Comparison of ENCODE assay signal across 12 cellular contexts in the genomic region with DNA sequence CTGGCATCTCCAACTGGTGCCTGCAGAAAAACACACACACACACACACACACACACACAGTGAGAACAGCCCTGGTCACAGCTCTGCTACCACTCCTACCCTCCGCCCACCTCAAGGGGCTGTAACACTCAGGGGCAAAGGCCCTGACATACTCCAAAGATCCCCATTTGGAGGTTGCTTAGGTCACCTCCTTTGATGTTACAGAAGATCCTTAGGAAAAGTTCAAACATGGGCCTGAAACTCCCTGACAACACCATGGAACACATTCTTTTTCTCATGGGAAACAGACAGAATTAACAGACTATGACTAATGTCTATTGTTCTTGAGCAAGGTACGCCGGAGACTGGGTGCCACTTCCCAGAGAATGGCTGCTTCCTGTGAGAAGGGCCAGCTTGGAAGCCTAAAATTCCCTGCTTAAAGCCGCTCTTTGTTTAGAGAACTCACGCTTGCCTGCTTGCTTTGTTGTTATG. TPM values are rescaled to one million over a fixed set of nuclear protein-coding genes. Genes with fewer than 3 reads are reported as not detected.
A peak's percentile ranks its signal among the peaks of the same experiment; 100 is the strongest.
DNase-seq lines count a peak whose midpoint lies in the region; ATAC-seq, FAIRE-seq and TF ChIP-seq lines count a peak whose summit lies in the region.
"Had no signal": no experiment of that assay in that cellular context is flagged by ENCODE, and none has a peak within 500 bp of the region (broad histone marks: within the 10 kb centered on the region; RNA-seq: fewer than 3 reads in every experiment).

No MANE protein-coding gene starts in this region.

- H4K91ac ChIP-seq in H1 (replicated peaks; ENCODE audit: insufficient read length, low read length): no peak overlapping the region

- no peak overlapping the region for H2BK20ac ChIP-seq in H1 (ENCODE audit: low read length)

- intact Hi-C loops in right lobe of liver (cut with DNase I) (no loop called here), thyroid gland (cut with DNase I) (no loop called here)

- H2BK12ac ChIP-seq in H1 (ENCODE audit: low read depth, low read length): 0 out of 2 replicates have a peak overlapping the region, but pooled peaks have one; percentile 20

- H3K4ac ChIP-seq in H1 (replicated peaks; ENCODE audit: insufficient read length, low read depth, low read length): no peak overlapping the region

- H3K4me2 ChIP-seq in H1 (ENCODE audit: insufficient read depth in 1 of 2, low read depth in 2 of 2, low read length in 2 of 2): no peak overlapping the region

- H3K79me2 ChIP-seq in H1 (ENCODE audit: control insufficient read depth in 1 of 2, insufficient read depth in 2 of 2, low read length in 2 of 2): no peaks in the 10 kb centered on the region

- H3K36me3 ChIP-seq in H1 (ENCODE audit: control insufficient read depth in 2 of 4, insufficient read depth in 4 of 4, low read length in 3 of 4) (peaks cover 0 to 15% (median 5%) of the 10 kb centered on the region in 4 experiments; a peak in 5 of 8 replicates), right lobe of liver (peaks cover 0 to 4% (median 0%) of the 10 kb centered on the region in 4 donors), thyroid gland (no peaks in the 10 kb centered on the region)
- H3K36me3 ChIP-seq: ovary had no signal

- H3K23ac ChIP-seq in H1 (ENCODE audit: insufficient read length): no peak overlapping the region

- CTCF ChIA-PET in H1 (lab: Charles Lee; ENCODE audit: partially characterized antibody): interaction anchor here (0.9 to 5.1 kb wide), 16 partner anchors 8 to 198 kb away, joined by 3 to 62 read pairs (median 4); a partner anchor contains a TSS

- H2AK5ac ChIP-seq in H1 (ENCODE audit: low read depth, low read length): no peak overlapping the region; the same call in 1 of the 2 replicates

- peaks cover 27% of the 10 kb centered on the region for H3K4me1 Mint-ChIP-seq in activated T-cell treated with anti-CD3 and anti-CD28 coated beads, Interleukin-2, amount 50 U/mL, for 24 hours (ENCODE audit: low read depth)
- H3K4me1 Mint-ChIP-seq in mesothelial cell of epicardium: no peaks in the 10 kb centered on the region

- TF ChIP-seq CTCF in H1 (IDR thresholded peaks at IDR 0.05; ENCODE audit: control extremely low read depth in 1 of 3, insufficient read depth in 1 of 3, low read depth in 1 of 3, low read length in 3 of 3) (no peak), right lobe of liver (IDR thresholded peaks at IDR 0.05) (no peak), thyroid gland (IDR thresholded peaks at IDR 0.05) (no peak), mesothelial cell of epicardium (IDR thresholded peaks at IDR 0.05; ENCODE audit: unreplicated experiment) (no peak)

- H3K14ac ChIP-seq in H1 (ENCODE audit: insufficient read length): no peak overlapping the region

- no peaks in the 10 kb centered on the region for H3K27me3 Mint-ChIP-seq in activated T-cell treated with anti-CD3 and anti-CD28 coated beads, Interleukin-2, amount 50 U/mL, for 24 hours
- no peaks in the 10 kb centered on the region for H3K27me3 Mint-ChIP-seq in mesothelial cell of epicardium (ENCODE audit: low read depth)

- WGBS in H1 (ENCODE audit: extremely low coverage in 1 of 2, insufficient coverage in 1 of 2, insufficient read length in 1 of 2, insufficient replicate concordance in 2 of 2, low coverage in 1 of 2, low lambda C conversion rate in 2 of 2, missing lambda C conversion rate in 1 of 2), 2 experiments: 91% methylated on average over 5 of the region's 5 CpGs; no CpG with 5 or more reads in 1 of the 2 experiments
- WGBS in right lobe of liver (ENCODE audit: insufficient coverage, low coverage, low lambda C conversion rate, missing lambda C conversion rate): 79% methylated on average over 5 of the region's 5 CpGs
- 74 to 84% methylated on average over 4 to 5 of the region's 5 CpGs for WGBS in thyroid gland, 2 donors

- no peak overlapping the region; the same call in 1 of the 2 replicates for H2BK5ac ChIP-seq in H1 (ENCODE audit: low read depth, low read length)

- H3K9me3 Mint-ChIP-seq in activated T-cell treated with anti-CD3 and anti-CD28 coated beads, Interleukin-2, amount 50 U/mL, for 24 hours: no peaks in the 10 kb centered on the region
- H3K9me3 Mint-ChIP-seq in mesothelial cell of epicardium: peaks cover 4% of the 10 kb centered on the region

- H3K27me3 ChIP-seq in H1 (replicated peaks in 1 of 4; ENCODE audit: control insufficient read depth in 3 of 4, extremely low read depth in 1 of 4, insufficient read depth in 3 of 4, low read length in 3 of 4) (no peaks in the 10 kb centered on the region), right lobe of liver (no peaks in the 10 kb centered on the region), thyroid gland (no peaks in the 10 kb centered on the region)
- H3K27me3 ChIP-seq: ovary had no signal

- H3K4me3 ChIP-seq in H1 (ENCODE audit: extremely low read depth in 1 of 4, insufficient read depth in 2 of 4, low read depth in 3 of 4, low read length in 4 of 4) (no peak overlapping the region), right lobe of liver (no peak overlapping the region), thyroid gland (replicated peaks in 1 of 3) (no peak overlapping the region)
- H3K4me3 ChIP-seq: ovary had no signal

- peak; percentile 36 to 58 (median 50) for ATAC-seq in right lobe of liver

- FAIRE-seq in H1 (lab: Jason Lieb, UNC): no peak

- POLR2A ChIA-PET in H1 (lab: Charles Lee; ENCODE audit: partially characterized antibody): interaction anchor here (1.2 to 1.5 kb wide), 2 partner anchors 11 to 26 kb away, joined by 4 to 5 read pairs; no protein-coding TSS in a partner anchor

- H3K27ac ChIP-seq in H1 (ENCODE audit: low read depth, low read length) (no peak overlapping the region), right lobe of liver (no peak overlapping the region), thyroid gland (peak overlapping the region; percentile 26 to 64 (median 54))
- H3K27ac ChIP-seq: ovary had no signal

- H2BK120ac ChIP-seq in H1 (replicated peaks; ENCODE audit: low read depth, low read length): no peak overlapping the region

- H3K79me1 ChIP-seq in H1 (ENCODE audit: low read depth, low read length): no peaks in the 10 kb centered on the region

- peak overlapping the region; percentile 12 for H3K27ac Mint-ChIP-seq in activated T-cell treated with anti-CD3 and anti-CD28 coated beads, Interleukin-2, amount 50 U/mL, for 24 hours
- H3K27ac Mint-ChIP-seq in mesothelial cell of epicardium: no peak overlapping the region

- no peak for TF ChIP-seq EP300 in H1 (IDR thresholded peaks at IDR 0.05; ENCODE audit: borderline replicate concordance in 1 of 2, low read depth in 2 of 2, low read length in 2 of 2)

- no peak for TF ChIP-seq RAD21 in H1 (IDR thresholded peaks at IDR 0.05 in 1 of 2, conservative IDR thresholded peaks at IDR 0.05 in 1 of 2; ENCODE audit: low read depth in 2 of 2, low read length in 2 of 2)

- peaks cover 0 to 2% of the 10 kb centered on the region in 2 experiments for H4K20me1 ChIP-seq in H1 (replicated peaks in 1 of 2; ENCODE audit: control insufficient read depth in 1 of 2, insufficient read depth in 2 of 2, low read length in 2 of 2)

- H3K56ac ChIP-seq in H1 (replicated peaks; ENCODE audit: insufficient read length, low read depth, low read length): no peak overlapping the region

- no peak overlapping the region for H2AFZ ChIP-seq in H1 (ENCODE audit: low read length)

- H4K5ac ChIP-seq in H1 (ENCODE audit: insufficient read length, low read depth, low read length): no peak overlapping the region

- no peak overlapping the region for H3K18ac ChIP-seq in H1 (ENCODE audit: extremely low read depth, low read length)

- no peak for DNase-seq in activated T-cell treated with anti-CD3 and anti-CD28 coated beads, Interleukin-2, amount 50 U/mL, for 24 hours
- DNase-seq in activated T-cell treated with anti-CD3 and anti-CD28 coated beads, Interleukin-2, amount 50 U/mL, for 1 hour: no peak
- DNase-seq in H1 (ENCODE audit: low read depth in 1 of 2, low spot score in 2 of 2) (peak in 1 of 2 experiments; percentile 15), right lobe of liver (no peak), thyroid gland (no peak), mesothelial cell of epicardium (ENCODE audit: low spot score in 2 of 2, unreplicated experiment in 2 of 2) (no peak), cortex of kidney (lab: John Stamatoyannopoulos, UW) (no peak), NCI-H1105 treated with DMSO at 0.1 percent for 48 hours (lab: John Stamatoyannopoulos, UW) (no peak)
- DNase-seq: foreskin fibroblast, NCI-H748 treated with DMSO at 0.1 percent for 48 hours, ovary had no signal

- H3K9me3 ChIP-seq in H1 (ENCODE audit: insufficient read depth in 2 of 2, low read depth in 1 of 2, low read length in 1 of 2): peaks cover 0 to 3% of the 10 kb centered on the region in 2 experiments; a peak in 1 of 4 replicates
- H3K9me3 ChIP-seq in right lobe of liver: no peaks in the 10 kb centered on the region
- no peaks in the 10 kb centered on the region for H3K9me3 ChIP-seq in thyroid gland
- H3K9me3 ChIP-seq: ovary had no signal

- H3K23me2 ChIP-seq in H1 (ENCODE audit: low read depth, low read length): no peaks in the 10 kb centered on the region

- H3K4me1 ChIP-seq in H1 (replicated peaks in 1 of 4; ENCODE audit: control insufficient read depth in 3 of 4, insufficient read depth in 4 of 4, low read length in 3 of 4) (no peaks in the 10 kb centered on the region; a peak in 1 of 7 replicates), right lobe of liver (no peaks in the 10 kb centered on the region), thyroid gland (peaks cover 5 to 16% of the 10 kb centered on the region in 2 donors)

- H3K36me3 Mint-ChIP-seq in activated T-cell treated with anti-CD3 and anti-CD28 coated beads, Interleukin-2, amount 50 U/mL, for 24 hours (ENCODE audit: low read depth): peaks cover 57% of the 10 kb centered on the region
- peaks cover 27% of the 10 kb centered on the region for H3K36me3 Mint-ChIP-seq in mesothelial cell of epicardium

- TF ChIP-seq POLR2A in H1 (IDR thresholded peaks at IDR 0.05; ENCODE audit: control extremely low read depth in 1 of 2, low read depth in 2 of 2, low read length in 2 of 2): no peak
- TF ChIP-seq POLR2A in right lobe of liver (IDR thresholded peaks at IDR 0.05): no peak
- TF ChIP-seq POLR2A in thyroid gland (IDR thresholded peaks at IDR 0.05): no peak

- no peak overlapping the region for H3K4me3 Mint-ChIP-seq in activated T-cell treated with anti-CD3 and anti-CD28 coated beads, Interleukin-2, amount 50 U/mL, for 24 hours
- H3K4me3 Mint-ChIP-seq in mesothelial cell of epicardium: no peak overlapping the region

- no peak overlapping the region for H3K9ac ChIP-seq in H1 (replicated peaks in 1 of 4; ENCODE audit: extremely low read depth in 1 of 4, low read depth in 3 of 4, low read length in 3 of 4)

- no peak overlapping the region for H4K8ac ChIP-seq in H1 (ENCODE audit: extremely low read depth, insufficient read depth, low read length)

- H2BK15ac ChIP-seq in H1 (ENCODE audit: low read length): no peak overlapping the region

RNA-seq across cellular contexts. Expression of a gene that starts 27.7 kb away (rescaled TPM):
- 26.8 and 27.1 TPM in 2 replicates for total RNA-seq in H1 (2021; fragmentation: NEBNext Ultra II Directional; extraction: Animal tissue kit (Norgen Biotek cat#: 25700))
- 8.0 and 9.3 TPM in 2 replicates for polyA plus RNA-seq in H1 (2011; rRNA removed)
- polyA plus RNA-seq in H1 (2011; cell fraction: cytosol; rRNA removed): 10.4 TPM
- polyA plus RNA-seq in H1 (2011; cell fraction: nucleus; rRNA removed): 18.7 TPM
- 10.8 to 17.5 TPM (median 15.2 TPM) in 4 replicates for polyA plus RNA-seq in H1 (2012, experiment 1 of 2)
- 1.5 TPM for polyA plus RNA-seq in H1 (2012, experiment 2 of 2)
- 10.6 TPM for polyA plus RNA-seq in H1 (2013, experiment 1 of 2)
- 10.2 TPM for polyA plus RNA-seq in H1 (2013, experiment 2 of 2)
- 29.4 and 39.9 TPM in 2 replicates for polyA minus RNA-seq in H1 (2011; rRNA and poly(A)+ RNA removed)
- 13.5 TPM for polyA minus RNA-seq in H1 (2011; cell fraction: cytosol; rRNA and poly(A)+ RNA removed)
- 17.7 TPM for polyA minus RNA-seq in H1 (2011; cell fraction: nucleus; rRNA and poly(A)+ RNA removed)
- total RNA-seq in right lobe of liver: 10 to 100 TPM; 24.4 to 30.8 (median 26.3) TPM
- total RNA-seq in thyroid gland: 10 to 100 TPM; 34.1 to 57.5 (median 45.3) TPM
- 22.4 to 22.7 TPM (median 22.7 TPM) in 3 replicates for total RNA-seq in mesothelial cell of epicardium

RNA-seq across cellular contexts. Expression of a gene that starts 33.9 kb away (rescaled TPM):
- total RNA-seq in H1 (2021; fragmentation: NEBNext Ultra II Directional; extraction: Animal tissue kit (Norgen Biotek cat#: 25700)): not detected in 2 replicates
- polyA plus RNA-seq in H1 (2011; rRNA removed): 0.02 TPM in 1 of 2 replicates, not detected in the other
- not detected for polyA plus RNA-seq in H1 (2011; cell fraction: cytosol; rRNA removed)
- polyA plus RNA-seq in H1 (2011; cell fraction: nucleus; rRNA removed): not detected
- not detected in 4 replicates for polyA plus RNA-seq in H1 (2012, experiment 1 of 2)
- not detected for polyA plus RNA-seq in H1 (2012, experiment 2 of 2)
- polyA plus RNA-seq in H1 (2013, experiment 1 of 2): 0.02 TPM
- 0.06 TPM for polyA plus RNA-seq in H1 (2013, experiment 2 of 2)
- 0.07 TPM in 1 of 2 replicates, not detected in the other for polyA minus RNA-seq in H1 (2011; rRNA and poly(A)+ RNA removed)
- polyA minus RNA-seq in H1 (2011; cell fraction: cytosol; rRNA and poly(A)+ RNA removed): not detected
- polyA minus RNA-seq in H1 (2011; cell fraction: nucleus; rRNA and poly(A)+ RNA removed): not detected
- total RNA-seq in right lobe of liver: not detected
- total RNA-seq in thyroid gland: under 1 TPM in 1 of 4 donors, not detected in 3; 0.79 TPM
- 0.09 TPM in 1 of 3 replicates, not detected in the others for total RNA-seq in mesothelial cell of epicardium
- polyA plus RNA-seq: AG04450 had no signal

Comparison
In these comparisons a context has a peak if more than half of its experiments do, and no peak if none do; other contexts are left out.
1. H3K27ac ChIP-seq: peak in thyroid gland (3 of 3); none in H1 (single experiment) and right lobe of liver (0 of 3).